In genomic region chr7:139118803-139119485, GRCh38 we compare ENCODE assay signal across 1 cellular context.
TF ChIP-seq lines count a peak whose summit lies in the region.

No MANE protein-coding gene starts in this region.

TF ChIP-seq in K562, 482 proteins besides CTCF, POLR2A, EP300 and RAD21 (continued from another document and continues in another):
- TF ChIP-seq, protein P1, sequence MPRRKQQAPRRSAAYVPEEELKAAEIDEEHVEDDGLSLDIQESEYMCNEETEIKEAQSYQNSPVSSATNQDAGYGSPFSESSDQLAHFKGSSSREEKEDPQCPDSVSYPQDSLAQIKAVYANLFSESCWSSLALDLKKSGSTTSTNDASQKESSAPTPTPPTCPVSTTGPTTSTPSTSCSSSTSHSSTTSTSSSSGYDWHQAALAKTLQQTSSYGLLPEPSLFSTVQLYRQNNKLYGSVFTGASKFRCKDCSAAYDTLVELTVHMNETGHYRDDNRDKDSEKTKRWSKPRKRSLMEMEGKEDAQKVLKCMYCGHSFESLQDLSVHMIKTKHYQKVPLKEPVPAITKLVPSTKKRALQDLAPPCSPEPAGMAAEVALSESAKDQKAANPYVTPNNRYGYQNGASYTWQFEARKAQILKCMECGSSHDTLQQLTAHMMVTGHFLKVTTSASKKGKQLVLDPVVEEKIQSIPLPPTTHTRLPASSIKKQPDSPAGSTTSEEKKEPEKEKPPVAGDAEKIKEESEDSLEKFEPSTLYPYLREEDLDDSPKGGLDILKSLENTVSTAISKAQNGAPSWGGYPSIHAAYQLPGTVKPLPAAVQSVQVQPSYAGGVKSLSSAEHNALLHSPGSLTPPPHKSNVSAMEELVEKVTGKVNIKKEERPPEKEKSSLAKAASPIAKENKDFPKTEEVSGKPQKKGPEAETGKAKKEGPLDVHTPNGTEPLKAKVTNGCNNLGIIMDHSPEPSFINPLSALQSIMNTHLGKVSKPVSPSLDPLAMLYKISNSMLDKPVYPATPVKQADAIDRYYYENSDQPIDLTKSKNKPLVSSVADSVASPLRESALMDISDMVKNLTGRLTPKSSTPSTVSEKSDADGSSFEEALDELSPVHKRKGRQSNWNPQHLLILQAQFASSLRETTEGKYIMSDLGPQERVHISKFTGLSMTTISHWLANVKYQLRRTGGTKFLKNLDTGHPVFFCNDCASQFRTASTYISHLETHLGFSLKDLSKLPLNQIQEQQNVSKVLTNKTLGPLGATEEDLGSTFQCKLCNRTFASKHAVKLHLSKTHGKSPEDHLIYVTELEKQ (CRISPR knock-in tag; IDR thresholded peaks at IDR 0.05) = no peak
- TF ChIP-seq ZNF239 (CRISPR knock-in tag; IDR thresholded peaks at IDR 0.05) (no peak; the same call in 1 of the 2 replicates), ATF1 (CRISPR knock-in tag; IDR thresholded peaks at IDR 0.05) (no peak), ATF1 (tag; IDR thresholded peaks at IDR 0.05) (peak; percentile 86), YBX1 (IDR thresholded peaks at IDR 0.05) (no peak), TAF9B (IDR thresholded peaks at IDR 0.05; ENCODE audit: partially characterized antibody) (peak; percentile 42), CTBP1 (IDR thresholded peaks at IDR 0.05; ENCODE audit: borderline replicate concordance) (peak; percentile 45), TCF7L2 (IDR thresholded peaks at IDR 0.05; ENCODE audit: low read depth, low read length) (no peak), MAFF (IDR thresholded peaks at IDR 0.05; ENCODE audit: low read length) (no peak), SIX5 (IDR thresholded peaks at IDR 0.05; ENCODE audit: borderline replicate concordance in 1 of 2, insufficient read depth in 1 of 2, low read depth in 1 of 2, low read length in 2 of 2) (no peak), NELFE (IDR thresholded peaks at IDR 0.05; ENCODE audit: insufficient read depth, insufficient read length) (no peak), NFYB (IDR thresholded peaks at IDR 0.05; ENCODE audit: extremely low read depth, insufficient read length) (no peak), RBBP5 (IDR thresholded peaks at IDR 0.05; ENCODE audit: borderline replicate concordance, insufficient read depth, low read length, poor library complexity, severe bottlenecking) (peak; percentile 86), TAF7 (tag; IDR thresholded peaks at IDR 0.05) (no peak; the same call in 1 of the 2 replicates), NCOR1 (IDR thresholded peaks at IDR 0.05) (peak; percentile 43; the same call in 1 of the 2 replicates), MEF2A (IDR thresholded peaks at IDR 0.05; ENCODE audit: control insufficient read depth, low read depth, low read length) (peak; percentile 86), CREBBP (IDR thresholded peaks at IDR 0.05; ENCODE audit: low read depth, low read length) (no peak), CHCHD3 (CRISPR knock-in tag; IDR thresholded peaks at IDR 0.05) (no peak), JUNB (CRISPR knock-in tag; conservative IDR thresholded peaks at IDR 0.05) (peak; percentile 55; the same call in 1 of the 2 replicates), ZNF780A (CRISPR knock-in tag; IDR thresholded peaks at IDR 0.05) (no peak), RBFOX2 (IDR thresholded peaks at IDR 0.05; ENCODE audit: low read depth, low read length) (peak; percentile 45; the same call in 1 of the 2 replicates), MED1 (CRISPR knock-in tag; IDR thresholded peaks at IDR 0.05; ENCODE audit: borderline replicate concordance) (no peak), ZFP30 (CRISPR knock-in tag; IDR thresholded peaks at IDR 0.05; ENCODE audit: borderline replicate concordance) (0 out of 2 replicates have a peak, but pooled peaks have one; percentile 68), RHOXF2B (CRISPR knock-in tag; conservative IDR thresholded peaks at IDR 0.05) (no peak), PHF21A (IDR thresholded peaks at IDR 0.05; ENCODE audit: borderline replicate concordance, low read depth) (0 out of 2 replicates have a peak, but pooled peaks have one; percentile 60), ZNF197 (CRISPR knock-in tag; IDR thresholded peaks at IDR 0.05; ENCODE audit: low read depth) (peak; percentile 74; the same call in 1 of the 2 replicates), ZNF449 (CRISPR knock-in tag; IDR thresholded peaks at IDR 0.05) (0 out of 2 replicates have a peak, but pooled peaks have one; percentile 16), ZNF75A (CRISPR knock-in tag; IDR thresholded peaks at IDR 0.05) (no peak; the same call in 1 of the 2 replicates), ARHGAP35 (IDR thresholded peaks at IDR 0.05; ENCODE audit: partially characterized antibody) (no peak), ZNF830 (CRISPR knock-in tag; IDR thresholded peaks at IDR 0.05) (no peak), DPF2 (IDR thresholded peaks at IDR 0.05) (peak; percentile 87), KAT2B (IDR thresholded peaks at IDR 0.05; ENCODE audit: low read depth, low read length) (no peak), MAFG (tag; conservative IDR thresholded peaks at IDR 0.05) (peak; percentile 54), ZNF232 (CRISPR knock-in tag; IDR thresholded peaks at IDR 0.05) (no peak), GABPB1 (CRISPR knock-in tag; IDR thresholded peaks at IDR 0.05) (peak; percentile 66; the same call in 1 of the 2 replicates), ZNF134 (CRISPR knock-in tag; conservative IDR thresholded peaks at IDR 0.05) (peak; percentile 33), ZNF431 (CRISPR knock-in tag; IDR thresholded peaks at IDR 0.05) (no peak), PYGO2 (tag; IDR thresholded peaks at IDR 0.05) (no peak), EHMT2 (IDR thresholded peaks at IDR 0.05) (peak; percentile 72; the same call in 1 of the 2 replicates), ID3 (CRISPR knock-in tag; IDR thresholded peaks at IDR 0.05) (no peak), ID3 (tag; IDR thresholded peaks at IDR 0.05) (peak; percentile 92), SLC30A9 (CRISPR knock-in tag; IDR thresholded peaks at IDR 0.05) (no peak), STAT5B (CRISPR knock-in tag; IDR thresholded peaks at IDR 0.05) (no peak), MNT (conservative IDR thresholded peaks at IDR 0.05) (peak in 1 of 2 experiments; percentile 41; a peak in 1 of 4 replicates), ATF2 (CRISPR knock-in tag; IDR thresholded peaks at IDR 0.05) (no peak), ZNF76 (CRISPR knock-in tag; IDR thresholded peaks at IDR 0.05; ENCODE audit: borderline replicate concordance) (peak; percentile 13; the same call in 1 of the 2 replicates), MEIS2 (IDR thresholded peaks at IDR 0.05; ENCODE audit: partially characterized antibody) (peak; percentile 37), FOXP1 (CRISPR knock-in tag; IDR thresholded peaks at IDR 0.05) (peak; percentile 88; the same call in 1 of the 2 replicates)
- TF ChIP-seq, protein P2, sequence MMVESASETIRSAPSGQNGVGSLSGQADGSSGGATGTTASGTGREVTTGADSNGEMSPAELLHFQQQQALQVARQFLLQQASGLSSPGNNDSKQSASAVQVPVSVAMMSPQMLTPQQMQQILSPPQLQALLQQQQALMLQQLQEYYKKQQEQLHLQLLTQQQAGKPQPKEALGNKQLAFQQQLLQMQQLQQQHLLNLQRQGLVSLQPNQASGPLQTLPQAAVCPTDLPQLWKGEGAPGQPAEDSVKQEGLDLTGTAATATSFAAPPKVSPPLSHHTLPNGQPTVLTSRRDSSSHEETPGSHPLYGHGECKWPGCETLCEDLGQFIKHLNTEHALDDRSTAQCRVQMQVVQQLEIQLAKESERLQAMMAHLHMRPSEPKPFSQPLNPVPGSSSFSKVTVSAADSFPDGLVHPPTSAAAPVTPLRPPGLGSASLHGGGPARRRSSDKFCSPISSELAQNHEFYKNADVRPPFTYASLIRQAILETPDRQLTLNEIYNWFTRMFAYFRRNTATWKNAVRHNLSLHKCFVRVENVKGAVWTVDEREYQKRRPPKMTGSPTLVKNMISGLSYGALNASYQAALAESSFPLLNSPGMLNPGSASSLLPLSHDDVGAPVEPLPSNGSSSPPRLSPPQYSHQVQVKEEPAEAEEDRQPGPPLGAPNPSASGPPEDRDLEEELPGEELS (CRISPR knock-in tag; IDR thresholded peaks at IDR 0.05; ENCODE audit: borderline replicate concordance) = peak; percentile 65
- TF ChIP-seq, protein P3, sequence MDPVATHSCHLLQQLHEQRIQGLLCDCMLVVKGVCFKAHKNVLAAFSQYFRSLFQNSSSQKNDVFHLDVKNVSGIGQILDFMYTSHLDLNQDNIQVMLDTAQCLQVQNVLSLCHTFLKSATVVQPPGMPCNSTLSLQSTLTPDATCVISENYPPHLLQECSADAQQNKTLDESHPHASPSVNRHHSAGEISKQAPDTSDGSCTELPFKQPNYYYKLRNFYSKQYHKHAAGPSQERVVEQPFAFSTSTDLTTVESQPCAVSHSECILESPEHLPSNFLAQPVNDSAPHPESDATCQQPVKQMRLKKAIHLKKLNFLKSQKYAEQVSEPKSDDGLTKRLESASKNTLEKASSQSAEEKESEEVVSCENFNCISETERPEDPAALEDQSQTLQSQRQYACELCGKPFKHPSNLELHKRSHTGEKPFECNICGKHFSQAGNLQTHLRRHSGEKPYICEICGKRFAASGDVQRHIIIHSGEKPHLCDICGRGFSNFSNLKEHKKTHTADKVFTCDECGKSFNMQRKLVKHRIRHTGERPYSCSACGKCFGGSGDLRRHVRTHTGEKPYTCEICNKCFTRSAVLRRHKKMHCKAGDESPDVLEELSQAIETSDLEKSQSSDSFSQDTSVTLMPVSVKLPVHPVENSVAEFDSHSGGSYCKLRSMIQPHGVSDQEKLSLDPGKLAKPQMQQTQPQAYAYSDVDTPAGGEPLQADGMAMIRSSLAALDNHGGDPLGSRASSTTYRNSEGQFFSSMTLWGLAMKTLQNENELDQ (CRISPR knock-in tag; IDR thresholded peaks at IDR 0.05; ENCODE audit: borderline replicate concordance) = 0 out of 2 replicates have a peak, but pooled peaks have one; percentile 48
- TF ChIP-seq, protein P4, sequence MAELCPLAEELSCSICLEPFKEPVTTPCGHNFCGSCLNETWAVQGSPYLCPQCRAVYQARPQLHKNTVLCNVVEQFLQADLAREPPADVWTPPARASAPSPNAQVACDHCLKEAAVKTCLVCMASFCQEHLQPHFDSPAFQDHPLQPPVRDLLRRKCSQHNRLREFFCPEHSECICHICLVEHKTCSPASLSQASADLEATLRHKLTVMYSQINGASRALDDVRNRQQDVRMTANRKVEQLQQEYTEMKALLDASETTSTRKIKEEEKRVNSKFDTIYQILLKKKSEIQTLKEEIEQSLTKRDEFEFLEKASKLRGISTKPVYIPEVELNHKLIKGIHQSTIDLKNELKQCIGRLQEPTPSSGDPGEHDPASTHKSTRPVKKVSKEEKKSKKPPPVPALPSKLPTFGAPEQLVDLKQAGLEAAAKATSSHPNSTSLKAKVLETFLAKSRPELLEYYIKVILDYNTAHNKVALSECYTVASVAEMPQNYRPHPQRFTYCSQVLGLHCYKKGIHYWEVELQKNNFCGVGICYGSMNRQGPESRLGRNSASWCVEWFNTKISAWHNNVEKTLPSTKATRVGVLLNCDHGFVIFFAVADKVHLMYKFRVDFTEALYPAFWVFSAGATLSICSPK (IDR thresholded peaks at IDR 0.05; ENCODE audit: borderline replicate concordance) = no peak
